21 cellular contexts compared by ENCODE assay signal in the genomic region with DNA sequence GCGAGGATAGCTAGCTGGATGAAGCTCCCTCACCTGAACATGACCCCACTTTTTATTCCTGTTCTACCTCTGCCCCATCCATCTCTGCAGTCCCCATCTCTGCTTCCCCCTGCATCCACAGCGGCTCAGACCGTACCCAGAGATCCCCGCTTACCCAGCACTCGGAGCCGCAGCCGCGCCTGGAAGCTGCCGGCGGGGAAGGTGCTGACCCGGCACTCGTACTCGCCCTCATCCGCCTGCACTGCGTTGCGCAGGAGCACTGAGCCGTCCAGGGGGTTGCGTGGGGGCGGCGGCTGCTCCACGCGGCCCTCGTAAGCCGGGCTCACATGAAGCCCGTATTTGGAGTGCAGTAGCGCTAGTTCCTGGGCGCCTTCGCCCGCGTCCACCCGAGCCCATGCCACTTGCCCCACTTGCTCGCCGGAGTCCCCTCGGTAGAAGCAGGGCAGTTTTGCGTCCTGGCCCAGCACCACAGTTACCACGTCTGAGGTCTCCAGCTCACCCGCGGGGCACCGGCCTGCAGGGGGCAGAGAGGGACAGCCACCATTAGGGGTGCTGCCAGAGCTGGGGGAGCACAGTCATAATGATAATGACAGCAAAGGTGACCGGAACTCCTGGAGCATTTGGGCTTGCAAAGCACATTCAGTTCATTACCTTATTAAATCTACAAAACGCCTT. TPM values are rescaled to one million over a fixed set of nuclear protein-coding genes. Genes with fewer than 3 reads are reported as not detected.
DNase-seq lines count a peak whose midpoint lies in the region; ATAC-seq, FAIRE-seq and TF ChIP-seq lines count a peak whose summit lies in the region.
"Had no signal": no experiment of that assay in that cellular context is flagged by ENCODE, and none has a peak within 500 bp of the region (broad histone marks: within the 10 kb centered on the region; RNA-seq: fewer than 3 reads in every experiment).

No MANE protein-coding gene starts in this region.

- H3K4me2 ChIP-seq in GM23338 = peak overlapping the region; percentile 65; the same call in 1 of the 2 replicates

- no peak overlapping the region for H3K27ac ChIP-seq in GM23338 (ENCODE audit: low read depth)
- H3K27ac ChIP-seq in brain microvascular endothelial cell = no peak overlapping the region
- H3K27ac ChIP-seq in testis = no peak overlapping the region
- H3K27ac ChIP-seq: coronary artery, prostate gland had no signal

- intact Hi-C loops in testis (cut with DNase I; ENCODE audit: low total_unique reads) = no loop called here

- H3K4me1 ChIP-seq in GM23338 (ENCODE audit: insufficient read depth) (peaks cover 8% of the 10 kb centered on the region; the same call in 1 of the 2 replicates), testis (no peaks in the 10 kb centered on the region)

- H4K20me1 ChIP-seq in GM23338 (replicated peaks; ENCODE audit: insufficient read depth) = no peaks in the 10 kb centered on the region

- H3K27me3 ChIP-seq in GM23338 (ENCODE audit: insufficient read depth) = no peaks in the 10 kb centered on the region
- H3K27me3 ChIP-seq in brain microvascular endothelial cell (replicated peaks) = no peaks in the 10 kb centered on the region
- H3K27me3 ChIP-seq in testis = no peaks in the 10 kb centered on the region

- 42 to 43% methylated on average over 29 to 35 of the region's 41 CpGs for WGBS in testis, 2 donors

- peaks cover 8% of the 10 kb centered on the region for H3K4me1 Mint-ChIP-seq in GM23338

- H3K27ac Mint-ChIP-seq in GM23338 = no peak overlapping the region
- H3K27ac Mint-ChIP-seq: activated naive CD8-positive, alpha-beta T cell; activated T-helper 1 cell treated with anti-CD3 and anti-CD28 coated beads, Interleukin-12 subunit alpha, Interleukin-12 subunit beta, Interleukin-2, Interleukin-4 antibody, amounts not matched to agents 30 ng/mL and 10 ng/mL and 1 ng/mL, durations not matched to agents 14 hours and 24 hours and 36 hours; T-helper 2 cell treated with Interferon-gamma antibody and Interleukin-4, amounts not matched to agents 5 μg/mL and 100 μg/mL, for 36 hours had no signal

- H3K27me3 Mint-ChIP-seq in GM23338 (ENCODE audit: insufficient read depth, low read depth, poor library complexity) = peaks cover 10% of the 10 kb centered on the region
- H3K27me3 Mint-ChIP-seq: activated naive CD8-positive, alpha-beta T cell had no signal

- no peaks in the 10 kb centered on the region for H3K9me3 ChIP-seq in testis
- H3K9me3 ChIP-seq: prostate gland had no signal

- no peaks in the 10 kb centered on the region; the same call in 2 of the 3 replicates for H3K36me3 Mint-ChIP-seq in GM23338 (ENCODE audit: low read depth)
- H3K36me3 Mint-ChIP-seq: activated naive CD8-positive, alpha-beta T cell had no signal

- peak overlapping the region; percentile 92 for H2AFZ ChIP-seq in GM23338

- TF ChIP-seq CTCF in GM23338 (conservative IDR thresholded peaks at IDR 0.05; ENCODE audit: low read depth in 2 of 2) = peak; percentile 43 to 57
- peak; percentile 26 for TF ChIP-seq CTCF in brain microvascular endothelial cell (IDR thresholded peaks at IDR 0.05; ENCODE audit: low read depth, low read length, missing control alignments)
- TF ChIP-seq CTCF in testis (IDR thresholded peaks at IDR 0.05) = no peak

- H3K9me2 ChIP-seq in GM23338 (ENCODE audit: insufficient read depth) = no peaks in the 10 kb centered on the region; the same call in 1 of the 2 replicates

- H3K4me3 ChIP-seq in GM23338 (peak overlapping the region; percentile 42), brain microvascular endothelial cell (ENCODE audit: low read depth, low read length) (no peak overlapping the region), testis (peak overlapping the region; percentile 2 to 34)
- H3K4me3 ChIP-seq: coronary artery, prostate gland, skin epidermis had no signal

- FAIRE-seq in GM19239 (lab: Jason Lieb, UNC) = no peak
- FAIRE-seq: endothelial cell of umbilical vein, frontal cortex had no signal

- no peak overlapping the region for H3K4me3 Mint-ChIP-seq in GM23338
- H3K4me3 Mint-ChIP-seq: activated naive CD8-positive, alpha-beta T cell; activated T-helper 1 cell treated with anti-CD3 and anti-CD28 coated beads, Interleukin-12 subunit alpha, Interleukin-12 subunit beta, Interleukin-2, Interleukin-4 antibody, amounts not matched to agents 30 ng/mL and 10 ng/mL and 1 ng/mL, durations not matched to agents 14 hours and 24 hours and 36 hours; neural crest cell; T-helper 2 cell treated with Interferon-gamma antibody and Interleukin-4, amounts not matched to agents 5 μg/mL and 100 μg/mL, for 36 hours had no signal

- H3K36me3 ChIP-seq in GM23338 (ENCODE audit: insufficient read depth) = no peaks in the 10 kb centered on the region
- no peaks in the 10 kb centered on the region for H3K36me3 ChIP-seq in brain microvascular endothelial cell (replicated peaks)
- no peaks in the 10 kb centered on the region for H3K36me3 ChIP-seq in testis (ENCODE audit: low read depth, missing control alignments)
- H3K36me3 ChIP-seq: prostate gland had no signal

- peaks cover 5% of the 10 kb centered on the region; the same call in 1 of the 2 replicates for H3F3A ChIP-seq in GM23338 (replicated peaks; ENCODE audit: low read depth)

- DNase-seq in GM23338 (ENCODE audit: low spot score) = peak; percentile 51
- DNase-seq in brain microvascular endothelial cell = no peak
- peak; percentile 18 for DNase-seq in testis
- DNase-seq in stimulated activated naive CD4-positive, alpha-beta T cell (lab: John Stamatoyannopoulos, UW) = no peak
- no peak for DNase-seq in GM19239 (ENCODE audit: insufficient read length, low spot score)
- DNase-seq: activated CD4-positive, CD25-positive, alpha-beta regulatory T cell; COR-L47; left colon; NCI-H146; NCI-H2171 treated with DMSO at 0.1 percent for 48 hours; NCI-H69; stimulated activated CD4-positive, alpha-beta T cell treated with anti-CD3 and anti-CD28 coated beads, Interleukin-4, amount 100 ng/mL, for 1 hour had no signal

- in situ Hi-C loops in brain microvascular endothelial cell (cut with HindIII; ENCODE audit: low pct_ligation_motif_present, low sequenced_read_pairs) = no loop called here

- ATAC-seq in GM23338 = peak; percentile 75
- ATAC-seq: left colon had no signal

- no peaks in the 10 kb centered on the region for H3K9me3 Mint-ChIP-seq in GM23338
- H3K9me3 Mint-ChIP-seq: activated T-helper 1 cell treated with anti-CD3 and anti-CD28 coated beads, Interleukin-12 subunit alpha, Interleukin-12 subunit beta, Interleukin-2, Interleukin-4 antibody, amounts not matched to agents 30 ng/mL and 10 ng/mL and 1 ng/mL, durations not matched to agents 14 hours and 24 hours and 36 hours; neural crest cell; T-helper 2 cell treated with Interferon-gamma antibody and Interleukin-4, amounts not matched to agents 5 μg/mL and 100 μg/mL, for 36 hours had no signal

- no peaks in the 10 kb centered on the region for H3K79me2 ChIP-seq in GM23338 (replicated peaks; ENCODE audit: insufficient read depth)

- no peak for TF ChIP-seq POLR2A in testis (IDR thresholded peaks at IDR 0.05)

TF ChIP-seq in GM23338, 12 proteins besides CTCF, POLR2A, EP300 and RAD21:
- no peak for TF ChIP-seq ZNF331 (CRISPR knock-in tag; IDR thresholded peaks at IDR 0.05; ENCODE audit: low read depth)
- TF ChIP-seq ZNF114 (CRISPR knock-in tag; IDR thresholded peaks at IDR 0.05) = no peak
- TF ChIP-seq NANOG (IDR thresholded peaks at IDR 0.05; ENCODE audit: borderline replicate concordance) = no peak
- TF ChIP-seq POLR2AphosphoS5 (IDR thresholded peaks at IDR 0.05; ENCODE audit: low read depth) = no peak
- no peak for TF ChIP-seq CREB1 (CRISPR knock-in tag; IDR thresholded peaks at IDR 0.05; ENCODE audit: low read depth)

RNA-seq across cellular contexts. Expression of gene NECTIN4, which starts 9.8 kb away (rescaled TPM):
- total RNA-seq in GM23338 (2014; rRNA removed; shearing (Covaris generic)) = not detected in 2 replicates
- polyA plus RNA-seq in GM23338 (2016; fragmentation: Nextera tagmentation; extraction: Ambion mirVana) = 0.16 and 0.42 TPM in 2 replicates
- total RNA-seq in testis = 1 to 10 TPM in 1 of 2 donors, under 1 TPM in 1; 0.63 to 1.2 TPM
- polyA plus RNA-seq in testis (ENCODE audit: insufficient read depth, low read depth, low replicate concordance) = 1.3 TPM
- total RNA-seq: activated T-helper 1 cell treated with anti-CD3 and anti-CD28 coated beads, Interleukin-12 subunit alpha, Interleukin-12 subunit beta, Interleukin-2, Interleukin-4 antibody, amounts not matched to agents 30 ng/mL and 10 ng/mL and 1 ng/mL, durations not matched to agents 14 hours and 24 hours and 36 hours; frontal cortex; neural crest cell had no signal

RNA-seq across cellular contexts. Expression of gene ARHGAP30, which starts 9.9 kb away (rescaled TPM):
- 0.19 TPM in 1 of 2 replicates, not detected in the other for total RNA-seq in GM23338 (2014; rRNA removed; shearing (Covaris generic))
- polyA plus RNA-seq in GM23338 (2016; fragmentation: Nextera tagmentation; extraction: Ambion mirVana) = 0.45 and 1.0 TPM in 2 replicates
- 1 to 10 TPM in 1 of 2 donors, under 1 TPM in 1; 0.79 to 1.6 TPM for total RNA-seq in testis
- 5.4 TPM for polyA plus RNA-seq in testis (ENCODE audit: insufficient read depth, low read depth, low replicate concordance)
- total RNA-seq: endothelial cell of umbilical vein, neural crest cell had no signal
- polyA plus RNA-seq: endothelial cell of umbilical vein had no signal

RNA-seq across cellular contexts. Expression of gene KLHDC9, which starts 18.6 kb away (rescaled TPM):
- total RNA-seq in GM23338 (2014; rRNA removed; shearing (Covaris generic)) = 5.6 and 6.3 TPM in 2 replicates
- 6.6 and 7.2 TPM in 2 replicates for polyA plus RNA-seq in GM23338 (2016; fragmentation: Nextera tagmentation; extraction: Ambion mirVana)
- 10 to 100 TPM; 55.8 to 57.2 TPM for total RNA-seq in testis
- polyA plus RNA-seq in testis (ENCODE audit: insufficient read depth, low read depth, low replicate concordance) = 144 TPM
- total RNA-seq: activated T-helper 1 cell treated with anti-CD3 and anti-CD28 coated beads, Interleukin-12 subunit alpha, Interleukin-12 subunit beta, Interleukin-2, Interleukin-4 antibody, amounts not matched to agents 30 ng/mL and 10 ng/mL and 1 ng/mL, durations not matched to agents 14 hours and 24 hours and 36 hours had no signal

RNA-seq across cellular contexts. Expression of gene USF1, which starts 33.8 kb away (rescaled TPM):
- 71.7 and 74.8 TPM in 2 replicates for total RNA-seq in GM23338 (2014; rRNA removed; shearing (Covaris generic))
- polyA plus RNA-seq in GM23338 (2016; fragmentation: Nextera tagmentation; extraction: Ambion mirVana) (23.6 and 23.8 TPM in 2 replicates), testis (ENCODE audit: insufficient read depth, low read depth, low replicate concordance) (38.8 TPM)
- 10 to 100 TPM; 50.8 to 61.9 TPM for total RNA-seq in testis

RNA-seq across cellular contexts. Expression of gene PFDN2, which starts 38.3 kb away (rescaled TPM):
- 19.7 and 45.6 TPM in 2 replicates for total RNA-seq in GM23338 (2014; rRNA removed; shearing (Covaris generic))
- polyA plus RNA-seq in GM23338 (2016; fragmentation: Nextera tagmentation; extraction: Ambion mirVana) = 352 and 395 TPM in 2 replicates
- total RNA-seq in testis = 10 to 100 TPM; 76.8 to 88.6 TPM
- 96.3 TPM for polyA plus RNA-seq in testis (ENCODE audit: insufficient read depth, low read depth, low replicate concordance)

Comparison
In these comparisons a context has a peak if more than half of its experiments do, and no peak if none do; other contexts are left out.
1. DNase-seq: peak in GM23338 (single experiment) and testis (single experiment); none in brain microvascular endothelial cell (single experiment), stimulated activated naive CD4-positive, alpha-beta T cell (0 of 6) and GM19239 (single experiment).
2. CTCF ChIP-seq: peak in GM23338 (2 of 2) and brain microvascular endothelial cell (single experiment); none in testis (0 of 3).